13 cellular contexts compared by ENCODE assay signal in genomic region chr12:103807561-103808238, GRCh38.
"Had no signal": no experiment of that assay in that cellular context is flagged by ENCODE, and none has a peak within 500 bp of the region (broad histone marks: within the 10 kb centered on the region; RNA-seq: fewer than 3 reads in every experiment).

No MANE protein-coding gene starts in this region.

- H3K36me3 ChIP-seq: left ventricle myocardium inferior had no signal

- H3K9me3 Mint-ChIP-seq: activated CD4-positive, alpha-beta T cell treated with anti-CD3 and anti-CD28 coated beads, Interleukin-2, amount 10 ng/mL, durations not matched to agents 7 days and 5 days; activated naive CD4-positive, alpha-beta T cell treated with anti-CD3 and anti-CD28 coated beads for 36 hours; brain; memory B cell; nephron; stimulated activated naive CD8-positive, alpha-beta T cell treated with anti-CD3 and anti-CD28 coated beads, Interleukin-15, amount 100 ng/mL, for 72 hours had no signal

- H3K27ac ChIP-seq: left ventricle myocardium inferior, testis had no signal

- H3K9me3 ChIP-seq: left ventricle myocardium inferior, testis had no signal

- H3K4me1 Mint-ChIP-seq: activated CD4-positive, alpha-beta T cell treated with anti-CD3 and anti-CD28 coated beads, Interleukin-2, amount 10 ng/mL, durations not matched to agents 7 days and 5 days; brain; memory B cell; stimulated activated naive CD8-positive, alpha-beta T cell treated with anti-CD3 and anti-CD28 coated beads, Interleukin-15, amount 100 ng/mL, for 72 hours had no signal

- H3K27ac Mint-ChIP-seq: activated CD4-positive, alpha-beta T cell treated with anti-CD3 and anti-CD28 coated beads, Interleukin-2, amount 10 ng/mL, durations not matched to agents 7 days and 5 days; activated naive CD4-positive, alpha-beta T cell treated with anti-CD3 and anti-CD28 coated beads for 36 hours; brain; memory B cell; nephron had no signal

- H3K4me3 Mint-ChIP-seq: activated CD4-positive, alpha-beta T cell treated with anti-CD3 and anti-CD28 coated beads, Interleukin-2, amount 10 ng/mL, durations not matched to agents 7 days and 5 days; activated naive CD4-positive, alpha-beta T cell treated with anti-CD3 and anti-CD28 coated beads for 36 hours; brain; memory B cell; nephron; stimulated activated naive CD8-positive, alpha-beta T cell treated with anti-CD3 and anti-CD28 coated beads, Interleukin-15, amount 100 ng/mL, for 72 hours had no signal

- H3K27me3 Mint-ChIP-seq: activated CD4-positive, alpha-beta T cell treated with anti-CD3 and anti-CD28 coated beads, Interleukin-2, amount 10 ng/mL, durations not matched to agents 7 days and 5 days; brain; memory B cell; stimulated activated naive CD8-positive, alpha-beta T cell treated with anti-CD3 and anti-CD28 coated beads, Interleukin-15, amount 100 ng/mL, for 72 hours had no signal

- H3K27me3 ChIP-seq: testis had no signal

- DNase-seq: activated CD4-positive, alpha-beta T cell treated with anti-CD3 and anti-CD28 coated beads, Interleukin-2, amount 10 ng/mL, durations not matched to agents 7 days and 5 days; activated CD8-positive, alpha-beta memory T cell treated with anti-CD3 and anti-CD28 coated beads for 24 hours; activated naive CD4-positive, alpha-beta T cell treated with anti-CD3 and anti-CD28 coated beads for 36 hours; cerebellar nuclear complex; left ventricle myocardium inferior; stimulated activated CD4-positive, alpha-beta T cell treated with anti-CD3 and anti-CD28 coated beads, Interleukin-4, amount 100 ng/mL, for 24 hours; stimulated activated naive CD8-positive, alpha-beta T cell treated with anti-CD3 and anti-CD28 coated beads, Interleukin-15, amount 100 ng/mL, for 72 hours; SW 1271; T-helper 9 cell; testis had no signal

- H3K4me3 ChIP-seq: left ventricle myocardium inferior, testis had no signal

- H3K4me1 ChIP-seq: left ventricle myocardium inferior had no signal
